Comparison of ENCODE assay signal across 15 cellular contexts in genomic region chr6:108163267-108163643, GRCh38. TPM values are rescaled to one million over a fixed set of nuclear protein-coding genes. Genes with fewer than 3 reads are reported as not detected.
DNase-seq lines count a peak whose midpoint lies in the region; ATAC-seq and TF ChIP-seq lines count a peak whose summit lies in the region.
"Had no signal": no experiment of that assay in that cellular context is flagged by ENCODE, and none has a peak within 500 bp of the region (broad histone marks: within the 10 kb centered on the region; RNA-seq: fewer than 3 reads in every experiment).

No MANE protein-coding gene starts in this region.

- H3K4me3 ChIP-seq in osteoblast (ENCODE audit: insufficient read depth, low read length), result no peak overlapping the region

- H3K4me1 Mint-ChIP-seq in activated CD8-positive, alpha-beta T cell treated with anti-CD3 and anti-CD28 coated beads for 36 hours (ENCODE audit: low read depth), result peaks cover 35% of the 10 kb centered on the region
- peaks cover 23% of the 10 kb centered on the region for H3K4me1 Mint-ChIP-seq in activated CD8-positive, alpha-beta T cell treated with anti-CD3 and anti-CD28 coated beads, Interleukin-2, amount 10 ng/mL, durations not matched to agents 7 days and 5 days (ENCODE audit: low read depth)

- CTCF ChIA-PET in activated CD8-positive, alpha-beta T cell treated with anti-CD3 and anti-CD28 coated beads for 36 hours (lab: Charles Lee), result interaction anchor here (0.7 to 1.6 kb wide), 4 partner anchors 9 to 361 kb away, joined by 3 to 5 read pairs (median 3); no protein-coding TSS in a partner anchor
- CTCF ChIA-PET in activated CD8-positive, alpha-beta T cell treated with anti-CD3 and anti-CD28 coated beads, Interleukin-2, amount 10 ng/mL, durations not matched to agents 7 days and 5 days (lab: Charles Lee), result interaction anchor here (1.2 kb wide), 1 partner anchor 9 kb away, joined by 3 read pairs; no protein-coding TSS in a partner anchor

- no peak overlapping the region for H3K27ac Mint-ChIP-seq in activated CD8-positive, alpha-beta T cell treated with anti-CD3 and anti-CD28 coated beads for 36 hours
- no peak overlapping the region for H3K27ac Mint-ChIP-seq in activated CD8-positive, alpha-beta T cell treated with anti-CD3 and anti-CD28 coated beads, Interleukin-2, amount 10 ng/mL, durations not matched to agents 7 days and 5 days
- H3K27ac Mint-ChIP-seq: nephron had no signal

- H3K9me3 ChIP-seq in osteoblast (ENCODE audit: low read depth, low read length), result no peaks in the 10 kb centered on the region

- no peaks in the 10 kb centered on the region for H3K79me2 ChIP-seq in osteoblast (ENCODE audit: insufficient read depth, low read length)

- no peaks in the 10 kb centered on the region for H3K36me3 ChIP-seq in osteoblast (ENCODE audit: insufficient read depth, low read length)

- peak; percentile 61 for ATAC-seq in activated CD8-positive, alpha-beta T cell treated with anti-CD3 and anti-CD28 coated beads for 36 hours
- no peak for ATAC-seq in activated CD8-positive, alpha-beta T cell treated with anti-CD3 and anti-CD28 coated beads, Interleukin-2, amount 10 ng/mL, durations not matched to agents 7 days and 5 days
- ATAC-seq in GM19324 (IDR thresholded peaks at IDR 0.05; ENCODE audit: low FRiP score, unreplicated experiment), result no peak

- no peak overlapping the region for H3K27ac ChIP-seq in osteoblast (ENCODE audit: low read depth, low read length)

- H3K36me3 Mint-ChIP-seq in activated CD8-positive, alpha-beta T cell treated with anti-CD3 and anti-CD28 coated beads for 36 hours (ENCODE audit: low read depth), result no peaks in the 10 kb centered on the region
- peaks cover 10% of the 10 kb centered on the region for H3K36me3 Mint-ChIP-seq in activated CD8-positive, alpha-beta T cell treated with anti-CD3 and anti-CD28 coated beads, Interleukin-2, amount 10 ng/mL, durations not matched to agents 7 days and 5 days (ENCODE audit: low read depth)

- intact Hi-C loops in activated CD8-positive, alpha-beta T cell treated with anti-CD3 and anti-CD28 coated beads for 36 hours (cut with micrococcal nuclease), result loop anchor here (10.0 kb wide), 1 partner anchor 332 kb away; no protein-coding TSS in a partner anchor

- no peaks in the 10 kb centered on the region for H3K4me1 ChIP-seq in osteoblast (ENCODE audit: insufficient read depth, low read length)

- H3K27me3 ChIP-seq in osteoblast (ENCODE audit: insufficient read depth, low read length), result peaks cover 100% of the 10 kb centered on the region

- no peaks in the 10 kb centered on the region for H3K9me3 Mint-ChIP-seq in activated CD8-positive, alpha-beta T cell treated with anti-CD3 and anti-CD28 coated beads for 36 hours
- H3K9me3 Mint-ChIP-seq in activated CD8-positive, alpha-beta T cell treated with anti-CD3 and anti-CD28 coated beads, Interleukin-2, amount 10 ng/mL, durations not matched to agents 7 days and 5 days (ENCODE audit: insufficient read depth), result no peaks in the 10 kb centered on the region
- H3K9me3 Mint-ChIP-seq: nephron had no signal

- POLR2A ChIA-PET in activated CD8-positive, alpha-beta T cell treated with anti-CD3 and anti-CD28 coated beads for 36 hours (lab: Charles Lee), result interaction anchor here (0.9 to 1.7 kb wide), 2 partner anchors 11 to 98 kb away, joined by 3 to 4 read pairs; partner anchors contain the start of gene SNX3
- POLR2A ChIA-PET in activated CD8-positive, alpha-beta T cell treated with anti-CD3 and anti-CD28 coated beads, Interleukin-2, amount 10 ng/mL, durations not matched to agents 7 days and 5 days (lab: Charles Lee), result no interaction called here

- no peak for TF ChIP-seq CTCF in activated CD8-positive, alpha-beta T cell treated with anti-CD3 and anti-CD28 coated beads for 36 hours (IDR thresholded peaks at IDR 0.05)
- no peak for TF ChIP-seq CTCF in osteoblast (IDR thresholded peaks at IDR 0.05; ENCODE audit: extremely low read depth, low read depth, low read length)

- H2AFZ ChIP-seq in osteoblast (ENCODE audit: low read length), result no peak overlapping the region

- no peak overlapping the region for H3K4me2 ChIP-seq in osteoblast (ENCODE audit: insufficient read depth, low read length)

- peak; percentile 31 for DNase-seq in activated CD8-positive, alpha-beta T cell treated with anti-CD3 and anti-CD28 coated beads for 36 hours
- no peak for DNase-seq in activated CD8-positive, alpha-beta T cell treated with anti-CD3 and anti-CD28 coated beads, Interleukin-2, amount 10 ng/mL, durations not matched to agents 7 days and 5 days
- DNase-seq in HT-29 (ENCODE audit: low spot score), result peak; percentile 15
- DNase-seq in astrocyte of the hippocampus (ENCODE audit: low read depth, low spot score), result peak; percentile 10
- peak; percentile 82 for DNase-seq in osteoblast (ENCODE audit: insufficient read length, low spot score, missing footprints)
- no peak for DNase-seq in NCI-H774 (lab: John Stamatoyannopoulos, UW)
- DNase-seq in hypothalamus (lab: John Stamatoyannopoulos, UW), result no peak
- DNase-seq: activated effector memory CD4-positive, alpha-beta T cell treated with anti-CD3 and anti-CD28 coated beads, Interleukin-2, amount 50 U/mL, for 16 hours; AML-193; GF-D8; GOT3; kidney glomerular epithelial cell; NCI-H2029 had no signal

- peaks cover 93% of the 10 kb centered on the region for H3K27me3 Mint-ChIP-seq in activated CD8-positive, alpha-beta T cell treated with anti-CD3 and anti-CD28 coated beads for 36 hours
- H3K27me3 Mint-ChIP-seq in activated CD8-positive, alpha-beta T cell treated with anti-CD3 and anti-CD28 coated beads, Interleukin-2, amount 10 ng/mL, durations not matched to agents 7 days and 5 days (ENCODE audit: low read depth), result peaks cover 92% of the 10 kb centered on the region

- no peaks in the 10 kb centered on the region for H4K20me1 ChIP-seq in osteoblast (ENCODE audit: insufficient read depth, low read length)

- H3K4me3 Mint-ChIP-seq in activated CD8-positive, alpha-beta T cell treated with anti-CD3 and anti-CD28 coated beads for 36 hours, result no peak overlapping the region
- H3K4me3 Mint-ChIP-seq in activated CD8-positive, alpha-beta T cell treated with anti-CD3 and anti-CD28 coated beads, Interleukin-2, amount 10 ng/mL, durations not matched to agents 7 days and 5 days, result no peak overlapping the region

RNA-seq across cellular contexts. Expression of gene NR2E1, which starts 2.6 kb away (rescaled TPM):
- not detected for total RNA-seq in activated CD8-positive, alpha-beta T cell treated with anti-CD3 and anti-CD28 coated beads for 36 hours
- not detected for total RNA-seq in activated CD8-positive, alpha-beta T cell treated with anti-CD3 and anti-CD28 coated beads, Interleukin-2, amount 10 ng/mL, durations not matched to agents 7 days and 5 days
- total RNA-seq in HT-29 (2014; rRNA removed; shearing (Covaris generic)), result not detected in 2 replicates
- not detected in 2 replicates for total RNA-seq in osteoblast

Comparison
In these comparisons a context has a peak if more than half of its experiments do, and no peak if none do; other contexts are left out.
1. DNase-seq: peak in activated CD8-positive, alpha-beta T cell treated with anti-CD3 and anti-CD28 coated beads for 36 hours (single experiment), HT-29 (single experiment), astrocyte of the hippocampus (single experiment) and osteoblast (single experiment); none in activated CD8-positive, alpha-beta T cell treated with anti-CD3 and anti-CD28 coated beads, Interleukin-2, amount 10 ng/mL, durations not matched to agents 7 days and 5 days (single experiment), NCI-H774 (single experiment) and hypothalamus (0 of 51).